Comparison of ENCODE assay signal across 1 cellular context in genomic region chr11:126391286-126391954, GRCh38.
TF ChIP-seq lines count a peak whose summit lies in the region.

No MANE protein-coding gene starts in this region.

TF ChIP-seq in SK-N-SH, 30 proteins besides CTCF, POLR2A, EP300 and RAD21 (continued from another document):
- TF ChIP-seq REST (IDR thresholded peaks at IDR 0.05; ENCODE audit: low read depth, low read length) (no peak), RCOR1 (IDR thresholded peaks at IDR 0.05; ENCODE audit: low read length) (no peak), MEF2A (IDR thresholded peaks at IDR 0.05; ENCODE audit: borderline replicate concordance, low read depth) (no peak), SIN3A (IDR thresholded peaks at IDR 0.05; ENCODE audit: borderline replicate concordance, low read depth, low read length) (no peak), EZH2phosphoT487 (IDR thresholded peaks at IDR 0.05; ENCODE audit: borderline replicate concordance, low read depth) (no peak), RFX5 (IDR thresholded peaks at IDR 0.05; ENCODE audit: low read length) (no peak), USF2 (IDR thresholded peaks at IDR 0.05; ENCODE audit: borderline replicate concordance, low read depth, low read length) (no peak), FOXM1 (IDR thresholded peaks at IDR 0.05; ENCODE audit: low read depth) (no peak)
